In genomic region chr1:46551597-46552095, GRCh38 we compare ENCODE assay signal across 27 cellular contexts. TPM values are rescaled to one million over a fixed set of nuclear protein-coding genes. Genes with fewer than 3 reads are reported as not detected.
DNase-seq lines count a peak whose midpoint lies in the region; ATAC-seq, FAIRE-seq and TF ChIP-seq lines count a peak whose summit lies in the region.
"Had no signal": no experiment of that assay in that cellular context is flagged by ENCODE, and none has a peak within 500 bp of the region (broad histone marks: within the 10 kb centered on the region; RNA-seq: fewer than 3 reads in every experiment).

Gene KNCN (minus strand): TSS chr1:46551647. CDS start chr1:46551215, 432 bp downstream.

- no peaks in the 10 kb centered on the region for H3K9me3 Mint-ChIP-seq in activated naive CD4-positive, alpha-beta T cell treated with anti-CD3 and anti-CD28 coated beads, Interleukin-2, amount 50 U/mL, for 72 hours
- H3K9me3 Mint-ChIP-seq in astrocyte (ENCODE audit: unreplicated experiment) (no peaks in the 10 kb centered on the region), memory B cell (no peaks in the 10 kb centered on the region)
- no peaks in the 10 kb centered on the region for H3K9me3 Mint-ChIP-seq in stimulated activated effector memory CD8-positive, alpha-beta T cell treated with anti-CD3 and anti-CD28 coated beads, Interleukin-12 subunit alpha, Interleukin-12 subunit beta, amount 100 ng/mL, for 72 hours

- H3K9ac ChIP-seq in astrocyte (ENCODE audit: low read length): no peak within 1 kb of the TSS
- H3K9ac ChIP-seq: BLaER1 had no signal

- TF ChIP-seq CTCF in astrocyte (IDR thresholded peaks at IDR 0.05; ENCODE audit: insufficient read depth, low read depth, low read length) (no peak), upper lobe of right lung (IDR thresholded peaks at IDR 0.05) (no peak)

- H3K9me3 ChIP-seq in astrocyte (ENCODE audit: insufficient read depth, low read depth, low read length) (no peaks in the 10 kb centered on the region), upper lobe of right lung (no peaks in the 10 kb centered on the region)
- H3K9me3 ChIP-seq: BLaER1 had no signal

- FAIRE-seq in astrocyte (lab: Jason Lieb, UNC): no peak
- FAIRE-seq: A204.1, GM12891, GM18507, H54, HTR-8/SVneo had no signal

- peaks cover 53% of the 10 kb centered on the region for H3K27me3 Mint-ChIP-seq in astrocyte (ENCODE audit: low read depth, unreplicated experiment)
- H3K27me3 Mint-ChIP-seq in memory B cell: peaks cover 22% of the 10 kb centered on the region

- no peaks in the 10 kb centered on the region for H3K79me2 ChIP-seq in astrocyte (ENCODE audit: insufficient read depth, low read length)

- H3K27ac Mint-ChIP-seq in activated naive CD4-positive, alpha-beta T cell treated with anti-CD3 and anti-CD28 coated beads, Interleukin-2, amount 50 U/mL, for 72 hours: peak within 1 kb of the TSS; percentile 40 to 44
- peak within 1 kb of the TSS; percentile 72 for H3K27ac Mint-ChIP-seq in astrocyte (ENCODE audit: unreplicated experiment)
- H3K27ac Mint-ChIP-seq in memory B cell: peak within 1 kb of the TSS; percentile 28
- H3K27ac Mint-ChIP-seq in stimulated activated effector memory CD8-positive, alpha-beta T cell treated with anti-CD3 and anti-CD28 coated beads, Interleukin-12 subunit alpha, Interleukin-12 subunit beta, amount 100 ng/mL, for 72 hours: peak within 1 kb of the TSS; percentile 95

- H3K4me2 ChIP-seq in astrocyte (ENCODE audit: low read length): no peak within 1 kb of the TSS

- H3K36me3 Mint-ChIP-seq in activated naive CD4-positive, alpha-beta T cell treated with anti-CD3 and anti-CD28 coated beads, Interleukin-2, amount 50 U/mL, for 72 hours: no peaks in the 10 kb centered on the region
- peaks cover 2% of the 10 kb centered on the region for H3K36me3 Mint-ChIP-seq in astrocyte (ENCODE audit: low read depth, unreplicated experiment)
- no peaks in the 10 kb centered on the region for H3K36me3 Mint-ChIP-seq in memory B cell
- peaks cover 10% of the 10 kb centered on the region for H3K36me3 Mint-ChIP-seq in stimulated activated effector memory CD8-positive, alpha-beta T cell treated with anti-CD3 and anti-CD28 coated beads, Interleukin-12 subunit alpha, Interleukin-12 subunit beta, amount 100 ng/mL, for 72 hours
- H3K36me3 Mint-ChIP-seq: IgD-negative memory B cell had no signal

- H3K4me3 Mint-ChIP-seq in astrocyte (ENCODE audit: unreplicated experiment) (no peak within 1 kb of the TSS), memory B cell (no peak within 1 kb of the TSS)
- H3K4me3 Mint-ChIP-seq in stimulated activated effector memory CD8-positive, alpha-beta T cell treated with anti-CD3 and anti-CD28 coated beads, Interleukin-12 subunit alpha, Interleukin-12 subunit beta, amount 100 ng/mL, for 72 hours: no peak within 1 kb of the TSS
- H3K4me3 Mint-ChIP-seq: IgD-negative memory B cell had no signal

- H3K27ac ChIP-seq in astrocyte (ENCODE audit: low read depth, low read length) (no peak within 1 kb of the TSS), upper lobe of right lung (no peak within 1 kb of the TSS)
- H3K27ac ChIP-seq: BLaER1, HL-60 had no signal

- DNase-seq in activated naive CD4-positive, alpha-beta T cell treated with anti-CD3 and anti-CD28 coated beads, Interleukin-2, amount 50 U/mL, for 72 hours (ENCODE audit: low spot score in 2 of 2): peak in 1 of 2 donors; percentile 11
- DNase-seq in activated naive CD4-positive, alpha-beta T cell treated with anti-CD3 and anti-CD28 coated beads, Interleukin-2, amount 50 U/mL, for 16 hours: no peak
- DNase-seq in astrocyte (ENCODE audit: low read depth): no peak
- DNase-seq in memory B cell (ENCODE audit: low spot score in 2 of 2): no peak
- no peak for DNase-seq in stimulated activated effector memory CD8-positive, alpha-beta T cell treated with anti-CD3 and anti-CD28 coated beads, Interleukin-12 subunit alpha, Interleukin-12 subunit beta, amount 100 ng/mL, for 72 hours (ENCODE audit: low spot score in 2 of 2)
- no peak for DNase-seq in upper lobe of right lung
- no peak for DNase-seq in COLO668 (lab: John Stamatoyannopoulos, UW; ENCODE audit: unreplicated experiment)
- DNase-seq: DMS 273 treated with DMSO at 0.1 percent for 48 hours; GF-D8; Kasumi-1; MM.1S; NCI-H1092 treated with DMSO at 0.1 percent for 48 hours; NCI-H187; NCI-H446 treated with DMSO at 0.1 percent for 48 hours; NK-92 treated with Interleukin-12 subunit alpha and Interleukin-12 subunit beta, amount 100 ng/mL, for 24 hours; OCI-M1; SIG-M5 had no signal

- H3K4me1 Mint-ChIP-seq in astrocyte (ENCODE audit: low read depth, unreplicated experiment) (peaks cover 2% of the 10 kb centered on the region), memory B cell (peaks cover 9% of the 10 kb centered on the region)
- peaks cover 23% of the 10 kb centered on the region for H3K4me1 Mint-ChIP-seq in stimulated activated effector memory CD8-positive, alpha-beta T cell treated with anti-CD3 and anti-CD28 coated beads, Interleukin-12 subunit alpha, Interleukin-12 subunit beta, amount 100 ng/mL, for 72 hours

- H4K20me1 ChIP-seq in astrocyte (ENCODE audit: insufficient read depth, low read length): no peaks in the 10 kb centered on the region
- H4K20me1 ChIP-seq: BLaER1 had no signal

- peaks cover 12% of the 10 kb centered on the region for H3K27me3 ChIP-seq in astrocyte (ENCODE audit: insufficient read depth, low read length)
- peaks cover 2% of the 10 kb centered on the region for H3K27me3 ChIP-seq in upper lobe of right lung
- H3K27me3 ChIP-seq: BLaER1 had no signal

- H3K4me3 ChIP-seq in astrocyte (ENCODE audit: insufficient read depth, low read depth, low read length) (no peak within 1 kb of the TSS), upper lobe of right lung (no peak within 1 kb of the TSS)
- H3K4me3 ChIP-seq: BLaER1 had no signal

- H3K4me1 ChIP-seq in astrocyte (ENCODE audit: insufficient read depth, low read length): no peaks in the 10 kb centered on the region
- no peaks in the 10 kb centered on the region for H3K4me1 ChIP-seq in upper lobe of right lung

- intact Hi-C loops in upper lobe of right lung (cut with DNase I): no loop called here

- no peak within 1 kb of the TSS for H2AFZ ChIP-seq in astrocyte (ENCODE audit: low read depth, low read length)

- ATAC-seq in activated naive CD4-positive, alpha-beta T cell treated with anti-CD3 and anti-CD28 coated beads, Interleukin-2, amount 50 U/mL, for 72 hours: no peak
- ATAC-seq in memory B cell (ENCODE audit: low read depth) (no peak), HG03175 (IDR thresholded peaks at IDR 0.05; ENCODE audit: unreplicated experiment) (no peak), upper lobe of right lung (no peak)
- no peak for ATAC-seq in stimulated activated effector memory CD8-positive, alpha-beta T cell treated with anti-CD3 and anti-CD28 coated beads, Interleukin-12 subunit alpha, Interleukin-12 subunit beta, amount 100 ng/mL, for 72 hours

- H3K36me3 ChIP-seq in astrocyte (ENCODE audit: insufficient read depth, low read length) (no peaks in the 10 kb centered on the region), upper lobe of right lung (no peaks in the 10 kb centered on the region)
- H3K36me3 ChIP-seq: BLaER1 had no signal

RNA-seq across cellular contexts. Expression of gene KNCN, which starts in this region (rescaled TPM):
- not detected for total RNA-seq in activated naive CD4-positive, alpha-beta T cell treated with anti-CD3 and anti-CD28 coated beads, Interleukin-2, amount 50 U/mL, for 72 hours
- not detected in 2 replicates for total RNA-seq in astrocyte
- total RNA-seq in upper lobe of right lung: not detected
- total RNA-seq: RPMI7951 had no signal

Comparison
In these comparisons a context has a peak if more than half of its experiments do, and no peak if none do; other contexts are left out.
1. H3K27ac Mint-ChIP-seq: peak in every context shown above with its lines; median percentile 95 in stimulated activated effector memory CD8-positive, alpha-beta T cell treated with anti-CD3 and anti-CD28 coated beads, Interleukin-12 subunit alpha, Interleukin-12 subunit beta, amount 100 ng/mL, for 72 hours; 72 in astrocyte; 42 in activated naive CD4-positive, alpha-beta T cell treated with anti-CD3 and anti-CD28 coated beads, Interleukin-2, amount 50 U/mL, for 72 hours; 28 in memory B cell.